ENCODE assay signal across 19 cellular contexts in the genomic region with DNA sequence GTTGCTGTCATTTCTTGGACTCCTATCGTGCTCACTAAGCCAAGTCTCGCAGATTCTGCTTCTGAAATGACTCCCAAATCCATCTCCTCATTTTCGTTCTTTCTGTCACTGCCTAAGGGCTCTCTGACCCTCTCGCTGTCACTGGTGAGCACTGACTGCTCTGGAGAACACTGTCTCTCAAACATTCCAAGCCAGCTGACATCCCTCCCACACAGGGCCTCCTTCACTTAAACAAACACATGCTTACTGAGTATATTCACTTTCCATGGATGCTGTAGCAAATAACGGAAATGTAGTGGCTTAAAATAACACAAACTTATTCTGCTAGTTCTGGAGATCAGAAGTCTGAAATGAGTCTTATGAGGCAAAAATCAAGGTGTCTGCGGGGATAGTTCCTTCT. TPM values are rescaled to one million over a fixed set of nuclear protein-coding genes. Genes with fewer than 3 reads are reported as not detected.
DNase-seq lines count a peak whose midpoint lies in the region; ATAC-seq and TF ChIP-seq lines count a peak whose summit lies in the region.
"Had no signal": no experiment of that assay in that cellular context is flagged by ENCODE, and none has a peak within 500 bp of the region (broad histone marks: within the 10 kb centered on the region; RNA-seq: fewer than 3 reads in every experiment).

No MANE protein-coding gene starts in this region.

- H3K4ac ChIP-seq in IMR-90 (ENCODE audit: low read depth, low read length): no peak overlapping the region

- peaks cover under 1% of the 10 kb centered on the region for H3K9me3 Mint-ChIP-seq in osteocyte (ENCODE audit: unreplicated experiment)
- no peaks in the 10 kb centered on the region for H3K9me3 Mint-ChIP-seq in naive thymus-derived CD4-positive, alpha-beta T cell

- H3K9ac ChIP-seq in IMR-90 (ENCODE audit: low read depth, low read length) (no peak overlapping the region), MM.1S (ENCODE audit: low read length) (no peak overlapping the region)

- no peak overlapping the region for H3K27ac ChIP-seq in IMR-90 (ENCODE audit: insufficient read depth, low read length)
- H3K27ac ChIP-seq in esophagus muscularis mucosa (replicated peaks in 1 of 4): no peak overlapping the region
- no peak overlapping the region for H3K27ac ChIP-seq in MM.1S (ENCODE audit: low read length)
- no peak overlapping the region for H3K27ac ChIP-seq in naive thymus-derived CD4-positive, alpha-beta T cell (ENCODE audit: low read depth, low read length)
- H3K27ac ChIP-seq: A549, SJSA1 had no signal

- H3K36me3 ChIP-seq in IMR-90 (ENCODE audit: control insufficient read depth, insufficient read depth, low read length) (no peaks in the 10 kb centered on the region), esophagus muscularis mucosa (no peaks in the 10 kb centered on the region), MM.1S (replicated peaks; ENCODE audit: insufficient read depth, low read length) (no peaks in the 10 kb centered on the region)
- no peaks in the 10 kb centered on the region for H3K36me3 ChIP-seq in naive thymus-derived CD4-positive, alpha-beta T cell (ENCODE audit: control insufficient read depth in 2 of 3, insufficient read depth in 3 of 3, low read length in 3 of 3)
- H3K36me3 ChIP-seq: BE2C, SJSA1 had no signal

- dilution Hi-C loops in IMR-90 (cut with HindIII; ENCODE audit: low sequenced_read_pairs, unreplicated experiment): no loop called here

- H3K9me3 ChIP-seq in IMR-90 (ENCODE audit: control insufficient read depth, insufficient read depth, low read length): no peaks in the 10 kb centered on the region
- H3K9me3 ChIP-seq in esophagus muscularis mucosa: no peaks in the 10 kb centered on the region
- H3K9me3 ChIP-seq in MM.1S (replicated peaks; ENCODE audit: insufficient read depth, low read length): no peaks in the 10 kb centered on the region
- H3K9me3 ChIP-seq in naive thymus-derived CD4-positive, alpha-beta T cell (ENCODE audit: control insufficient read depth in 2 of 3, low read length in 3 of 3): no peaks in the 10 kb centered on the region
- H3K9me3 ChIP-seq: A549, BE2C, SJSA1 had no signal

- H2AFZ ChIP-seq in IMR-90 (replicated peaks; ENCODE audit: low read length, poor library complexity) (peak overlapping the region; percentile 45), MM.1S (ENCODE audit: low read length) (no peak overlapping the region)

- H3K79me1 ChIP-seq in IMR-90 (ENCODE audit: low read depth in 1 of 2, low read length in 2 of 2): no peaks in the 10 kb centered on the region; a peak in 1 of 4 replicates

- 33% methylated on average over 4 of the region's 6 CpGs; no CpG with 5 or more reads in 1 of the 2 experiments for WGBS in IMR-90 (ENCODE audit: extremely low coverage in 2 of 2, insufficient read length in 1 of 2), 2 experiments
- WGBS in esophagus muscularis mucosa: 83% methylated on average over 6 of the region's 6 CpGs

- in situ Hi-C loops in IMR-90 (cut with MboI; ENCODE audit: low sequenced_read_pairs): no loop called here

- H3K27me3 ChIP-seq in IMR-90 (ENCODE audit: control insufficient read depth, insufficient read depth, low read length) (no peaks in the 10 kb centered on the region), esophagus muscularis mucosa (no peaks in the 10 kb centered on the region), MM.1S (replicated peaks; ENCODE audit: insufficient read depth, low read length) (no peaks in the 10 kb centered on the region)
- H3K27me3 ChIP-seq in naive thymus-derived CD4-positive, alpha-beta T cell (ENCODE audit: control insufficient read depth in 2 of 2, insufficient read depth in 2 of 2, low read length in 2 of 2): no peaks in the 10 kb centered on the region
- H3K27me3 ChIP-seq: BE2C, SJSA1 had no signal

- H2AK5ac ChIP-seq in IMR-90 (ENCODE audit: low read depth, low read length): peak overlapping the region; percentile 45; the same call in 1 of the 2 replicates

- no peak overlapping the region for H4K91ac ChIP-seq in IMR-90 (ENCODE audit: insufficient read depth, low read depth, low read length)

- no peak overlapping the region for H3K56ac ChIP-seq in IMR-90 (ENCODE audit: extremely low read depth, insufficient read depth, low read length)

- no TSS peak for BruUV-seq in IMR-90 (replicated peaks; lab: Mats Ljungman, UMichigan)

- H4K5ac ChIP-seq in IMR-90 (ENCODE audit: low read depth, low read length): no peak overlapping the region

- POLR2A ChIA-PET in IMR-90 (lab: Charles Lee; ENCODE audit: unreplicated experiment): no interaction called here
- POLR2A ChIA-PET in naive thymus-derived CD4-positive, alpha-beta T cell (lab: Charles Lee): no interaction called here

- H3K4me3 ChIP-seq in IMR-90 (ENCODE audit: insufficient read depth, low read depth, low read length) (no peak overlapping the region), esophagus muscularis mucosa (no peak overlapping the region), MM.1S (ENCODE audit: low read length) (no peak overlapping the region)
- no peak overlapping the region for H3K4me3 ChIP-seq in naive thymus-derived CD4-positive, alpha-beta T cell (ENCODE audit: low read length)
- H3K4me3 ChIP-seq: A549, SJSA1 had no signal

- H3F3A ChIP-seq in MM.1S (ENCODE audit: insufficient read depth, low read length): no peaks in the 10 kb centered on the region

- TF ChIP-seq POLR2A in IMR-90 (IDR thresholded peaks at IDR 0.05; ENCODE audit: low read depth, low read length) (no peak), esophagus muscularis mucosa (IDR thresholded peaks at IDR 0.05; ENCODE audit: low read depth) (no peak)

- CTCF ChIA-PET in IMR-90 (lab: Yijun Ruan, JAX): no interaction called here
- CTCF ChIA-PET in naive thymus-derived CD4-positive, alpha-beta T cell (lab: Charles Lee): no interaction called here

- DNase-seq in EH (ENCODE audit: low read depth) (peak; percentile 53), IMR-90 (peak; percentile 61), esophagus muscularis mucosa (ENCODE audit: extremely low spot score) (peak; percentile 34), osteocyte (ENCODE audit: extremely low spot score, unreplicated experiment) (no peak), MM.1S (no peak), NCI-H510A (lab: John Stamatoyannopoulos, UW) (no peak)
- DNase-seq in naive thymus-derived CD4-positive, alpha-beta T cell: no peak
- DNase-seq: BE2C, DMS53, NCI-H1092 treated with DMSO at 0.1 percent for 48 hours, NCI-H2081, NCI-H2171, NCI-H345, NCI-H524 treated with DMSO at 0.1 percent for 48 hours, OCI-M1, SW 1271 had no signal

- peak; percentile 91 for ATAC-seq in IMR-90 (ENCODE audit: low read depth)
- no peak for ATAC-seq in naive thymus-derived CD4-positive, alpha-beta T cell
- ATAC-seq: A549 had no signal

- no peak overlapping the region for H2BK120ac ChIP-seq in IMR-90 (ENCODE audit: low read depth, low read length)

- peak overlapping the region; percentile 41 for H3K27ac Mint-ChIP-seq in osteocyte (ENCODE audit: unreplicated experiment)
- no peak overlapping the region for H3K27ac Mint-ChIP-seq in naive thymus-derived CD4-positive, alpha-beta T cell

- TF ChIP-seq EP300 in esophagus muscularis mucosa (IDR thresholded peaks at IDR 0.05): no peak

- intact Hi-C loops in IMR-90 (cut with micrococcal nuclease) (no loop called here), esophagus muscularis mucosa (cut with DNase I) (no loop called here)
- intact Hi-C loops in naive thymus-derived CD4-positive, alpha-beta T cell (cut with micrococcal nuclease): no loop called here

- 0 out of 2 replicates have a peak overlapping the region, but pooled peaks have one; percentile 13 for H3K18ac ChIP-seq in IMR-90 (ENCODE audit: low read depth, low read length)

- no peak overlapping the region for H2BK15ac ChIP-seq in IMR-90 (ENCODE audit: low read depth, low read length)

- TF ChIP-seq RAD21 in IMR-90 (IDR thresholded peaks at IDR 0.05; ENCODE audit: low read length): no peak

- H3K27me3 Mint-ChIP-seq in osteocyte (ENCODE audit: unreplicated experiment): no peaks in the 10 kb centered on the region
- H3K27me3 Mint-ChIP-seq in naive thymus-derived CD4-positive, alpha-beta T cell: no peaks in the 10 kb centered on the region

- H2BK5ac ChIP-seq in IMR-90 (ENCODE audit: low read depth, low read length, poor library complexity, severe bottlenecking): no peak overlapping the region

- no peak for TF ChIP-seq CTCF in IMR-90 (conservative IDR thresholded peaks at IDR 0.05; ENCODE audit: low read depth, low read length)
- TF ChIP-seq CTCF in esophagus muscularis mucosa (IDR thresholded peaks at IDR 0.05): no peak
- TF ChIP-seq CTCF in osteocyte (IDR thresholded peaks at IDR 0.05): no peak
- TF ChIP-seq CTCF in MM.1S (IDR thresholded peaks at IDR 0.05; ENCODE audit: low read length): no peak

- H3K36me3 Mint-ChIP-seq in osteocyte (ENCODE audit: unreplicated experiment): no peaks in the 10 kb centered on the region
- H3K36me3 Mint-ChIP-seq in naive thymus-derived CD4-positive, alpha-beta T cell: peaks cover 0 to 31% (median 20%) of the 10 kb centered on the region in 5 donors

- no peak overlapping the region; a peak in 1 of 4 replicates for H4K8ac ChIP-seq in IMR-90 (ENCODE audit: low read depth in 2 of 2, low read length in 2 of 2)

- H3K4me1 Mint-ChIP-seq in osteocyte (ENCODE audit: unreplicated experiment): peaks cover 7% of the 10 kb centered on the region
- peaks cover 0 to 3% (median 0%) of the 10 kb centered on the region in 7 donors for H3K4me1 Mint-ChIP-seq in naive thymus-derived CD4-positive, alpha-beta T cell

- no peak overlapping the region for H3K23ac ChIP-seq in IMR-90 (ENCODE audit: low read depth, low read length)

- H2BK20ac ChIP-seq in IMR-90 (ENCODE audit: low read depth, low read length): no peak overlapping the region

- no peak overlapping the region for H3K14ac ChIP-seq in IMR-90 (replicated peaks; ENCODE audit: low read depth, low read length)

- H3K4me1 ChIP-seq in IMR-90 (ENCODE audit: control insufficient read depth, insufficient read depth, low read length) (peaks cover 4% of the 10 kb centered on the region), esophagus muscularis mucosa (no peaks in the 10 kb centered on the region), MM.1S (ENCODE audit: low read length) (no peaks in the 10 kb centered on the region)
- no peaks in the 10 kb centered on the region for H3K4me1 ChIP-seq in naive thymus-derived CD4-positive, alpha-beta T cell (ENCODE audit: control insufficient read depth in 2 of 2, insufficient read depth in 2 of 2, low read length in 2 of 2)
- H3K4me1 ChIP-seq: A549, BE2C, SJSA1 had no signal

- H3K9me2 ChIP-seq in MM.1S (replicated peaks; ENCODE audit: insufficient read depth, low read length): no peaks in the 10 kb centered on the region

- no peaks in the 10 kb centered on the region for H3K79me2 ChIP-seq in MM.1S (ENCODE audit: low read length)

- H4K20me1 ChIP-seq in IMR-90 (ENCODE audit: insufficient read depth, low read length) (no peaks in the 10 kb centered on the region), MM.1S (ENCODE audit: insufficient read depth, low read length) (no peaks in the 10 kb centered on the region)

- peak overlapping the region; percentile 20 for H2AK9ac ChIP-seq in IMR-90 (replicated peaks; ENCODE audit: low read depth, low read length, poor library complexity)

- H3K4me3 Mint-ChIP-seq in osteocyte (ENCODE audit: unreplicated experiment): no peak overlapping the region
- no peak overlapping the region for H3K4me3 Mint-ChIP-seq in naive thymus-derived CD4-positive, alpha-beta T cell

- H3K4me2 ChIP-seq in IMR-90 (ENCODE audit: low read depth, low read length) (peak overlapping the region; percentile 40), MM.1S (ENCODE audit: low read depth, low read length) (no peak overlapping the region)
- H3K4me2 ChIP-seq: A549 had no signal

- H3K9me1 ChIP-seq in IMR-90 (ENCODE audit: insufficient read depth, low read length): no peaks in the 10 kb centered on the region

RNA-seq across cellular contexts. Expression of a gene that starts 18.8 kb away (rescaled TPM):
- not detected in 2 replicates for total RNA-seq in IMR-90 (2012; rRNA removed)
- polyA plus RNA-seq in IMR-90 (2012; rRNA removed): not detected in 2 replicates
- polyA plus RNA-seq in IMR-90 (2012; cell fraction: cytosol; rRNA removed): not detected in 2 replicates
- not detected in 2 replicates for polyA plus RNA-seq in IMR-90 (2012; cell fraction: nucleus; rRNA removed; ENCODE audit: low replicate concordance)
- total RNA-seq in esophagus muscularis mucosa: not detected
- total RNA-seq in osteocyte: not detected in 2 replicates
- total RNA-seq in naive thymus-derived CD4-positive, alpha-beta T cell: not detected
- not detected for polyA plus RNA-seq in naive thymus-derived CD4-positive, alpha-beta T cell
- total RNA-seq: H4 had no signal

Comparison
In these comparisons a context has a peak if more than half of its experiments do, and no peak if none do; other contexts are left out.
1. DNase-seq: peak in EH (single experiment), IMR-90 (single experiment) and esophagus muscularis mucosa (single experiment); none in osteocyte (single experiment), MM.1S (single experiment), naive thymus-derived CD4-positive, alpha-beta T cell (0 of 9) and NCI-H510A (single experiment).